ENCODE assay signal across 14 cellular contexts in the genomic region with DNA sequence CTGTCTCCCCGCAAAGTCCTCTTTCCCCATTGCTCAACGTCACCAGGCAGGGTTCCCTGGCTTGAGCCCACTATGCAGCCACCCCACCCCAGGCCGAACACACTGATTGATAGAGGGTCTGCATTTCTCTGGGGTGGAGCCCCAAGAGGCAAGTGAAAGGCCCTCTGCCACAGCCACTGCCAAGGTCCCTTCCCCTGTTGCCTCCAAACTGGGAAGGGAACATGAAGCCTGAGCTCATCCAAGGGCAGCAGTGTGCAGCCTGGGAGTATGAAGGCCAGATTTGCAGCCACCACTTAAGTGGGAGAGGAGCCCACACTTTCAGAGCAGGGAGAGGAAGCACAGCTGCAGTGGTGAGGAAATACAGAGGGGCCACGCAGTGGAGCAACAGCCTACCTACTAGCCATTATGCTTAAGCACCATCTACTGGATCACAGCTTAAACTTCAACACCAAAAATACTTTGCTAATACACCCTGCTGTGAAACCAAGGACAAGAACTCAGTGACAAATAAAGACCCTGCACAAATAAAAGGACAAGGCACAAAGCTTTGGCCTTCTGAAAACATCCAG. TPM values are rescaled to one million over a fixed set of nuclear protein-coding genes. Genes with fewer than 3 reads are reported as not detected.
DNase-seq lines count a peak whose midpoint lies in the region; ATAC-seq and TF ChIP-seq lines count a peak whose summit lies in the region.
"Had no signal": no experiment of that assay in that cellular context is flagged by ENCODE, and none has a peak within 500 bp of the region (broad histone marks: within the 10 kb centered on the region; RNA-seq: fewer than 3 reads in every experiment).

No MANE protein-coding gene starts in this region.

- H3K36me3 ChIP-seq in right atrium auricular region = no peaks in the 10 kb centered on the region
- H3K36me3 ChIP-seq: sigmoid colon, suprapubic skin had no signal

- peak; percentile 35 for DNase-seq in RPMI7951 (ENCODE audit: low read depth)
- peak; percentile 18 for DNase-seq in fibroblast of pulmonary artery (ENCODE audit: low read depth)
- peak; percentile 18 for DNase-seq in skeletal muscle cell (ENCODE audit: low read depth)
- no peak for DNase-seq in DMS153 (lab: John Stamatoyannopoulos, UW)
- DNase-seq in germinal center (ENCODE audit: low spot score) = no peak
- no peak for DNase-seq in T-helper 1 cell
- no peak for DNase-seq in right atrium auricular region (ENCODE audit: low spot score)
- DNase-seq: activated naive CD4-positive, alpha-beta T cell treated with anti-CD3 and anti-CD28 coated beads, Interleukin-2, amount 10 ng/mL, durations not matched to agents 7 days and 5 days; central memory CD4-positive, alpha-beta T cell; naive thymus-derived CD8-positive, alpha-beta T cell; NCI-H2081; sigmoid colon had no signal

- no peak overlapping the region for H3K4me3 ChIP-seq in fibroblast of pulmonary artery (replicated peaks; ENCODE audit: low read depth, low read length)
- no peak overlapping the region for H3K4me3 ChIP-seq in skeletal muscle cell (ENCODE audit: low read depth, low read length)
- no peak overlapping the region for H3K4me3 ChIP-seq in right atrium auricular region
- H3K4me3 ChIP-seq: sigmoid colon, suprapubic skin had no signal

- no peak overlapping the region for H3K27ac ChIP-seq in right atrium auricular region
- H3K27ac ChIP-seq: sigmoid colon, suprapubic skin had no signal

- peak; percentile 74 for ATAC-seq in HG02885 (IDR thresholded peaks at IDR 0.05; ENCODE audit: poor library complexity, unreplicated experiment)
- ATAC-seq: naive thymus-derived CD8-positive, alpha-beta T cell had no signal

- H3K27me3 ChIP-seq in right atrium auricular region = no peaks in the 10 kb centered on the region
- H3K27me3 ChIP-seq: sigmoid colon, suprapubic skin had no signal

- H3K9me3 ChIP-seq in right atrium auricular region = no peaks in the 10 kb centered on the region
- H3K9me3 ChIP-seq: sigmoid colon, suprapubic skin had no signal

- peaks cover 0 to 16% of the 10 kb centered on the region in 2 donors for H3K4me1 ChIP-seq in right atrium auricular region
- H3K4me1 ChIP-seq: suprapubic skin had no signal

- TF ChIP-seq CTCF in fibroblast of pulmonary artery (IDR thresholded peaks at IDR 0.05; ENCODE audit: low read length, missing control alignments) = no peak
- TF ChIP-seq CTCF in right atrium auricular region (IDR thresholded peaks at IDR 0.05) = no peak

RNA-seq across cellular contexts. Expression of gene UBL3, which starts 48.6 kb away (rescaled TPM):
- 20.1 and 24.5 TPM in 2 replicates for total RNA-seq in RPMI7951 (2014; rRNA removed; shearing (Covaris generic))
- total RNA-seq in right atrium auricular region = 10 to 100 TPM; 20.4 to 26.4 TPM

Comparison
In these comparisons a context has a peak if more than half of its experiments do, and no peak if none do; other contexts are left out.
1. DNase-seq: peak in RPMI7951 (single experiment), fibroblast of pulmonary artery (single experiment) and skeletal muscle cell (single experiment); none in DMS153 (single experiment), germinal center (single experiment), T-helper 1 cell (0 of 5) and right atrium auricular region (single experiment).